20 cellular contexts compared by ENCODE assay signal in the genomic region with DNA sequence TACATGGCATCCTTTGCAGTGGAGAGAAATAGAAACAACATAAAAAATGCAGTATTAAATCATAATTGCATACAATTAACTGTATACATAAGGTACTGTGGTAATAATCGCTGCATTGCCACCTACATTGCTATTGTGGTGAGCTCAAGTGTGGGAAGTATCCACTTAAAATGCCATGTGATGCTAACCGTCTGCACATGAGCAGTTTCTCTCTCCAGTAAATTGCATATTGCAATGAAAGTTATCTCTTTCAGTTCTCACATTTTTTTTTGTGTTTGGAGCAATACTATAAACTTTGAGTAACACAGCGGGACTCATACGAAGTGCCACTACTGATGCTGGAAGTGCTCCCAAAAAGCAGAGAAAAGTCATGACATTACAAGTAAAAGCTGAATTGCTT. TPM values are rescaled to one million over a fixed set of nuclear protein-coding genes. Genes with fewer than 3 reads are reported as not detected.
DNase-seq lines count a peak whose midpoint lies in the region; TF ChIP-seq lines count a peak whose summit lies in the region.
"Had no signal": no experiment of that assay in that cellular context is flagged by ENCODE, and none has a peak within 500 bp of the region (broad histone marks: within the 10 kb centered on the region; RNA-seq: fewer than 3 reads in every experiment).

No MANE protein-coding gene starts in this region.

- H3K9me3 Mint-ChIP-seq in mesothelial cell of epicardium = peaks cover 42% of the 10 kb centered on the region

- H3K27me3 Mint-ChIP-seq in mesothelial cell of epicardium (ENCODE audit: low read depth) = no peaks in the 10 kb centered on the region
- H3K27me3 Mint-ChIP-seq: CD4-positive, alpha-beta T cell had no signal

- peaks cover 23% of the 10 kb centered on the region for H3K36me3 Mint-ChIP-seq in mesothelial cell of epicardium

- peak in 2 of 3 experiments; percentile 6 to 11 for DNase-seq in NCI-H1417 (lab: John Stamatoyannopoulos, UW)
- DNase-seq in NCI-H1417 treated with DMSO at 0.1 percent for 48 hours (lab: John Stamatoyannopoulos, UW) = no peak
- DNase-seq in NCI-H1436 (lab: John Stamatoyannopoulos, UW) = peak; percentile 31
- DNase-seq in NCI-H510A treated with DMSO at 0.1 percent for 48 hours (lab: John Stamatoyannopoulos, UW) = peak; percentile 65
- no peak for DNase-seq in mesothelial cell of epicardium (ENCODE audit: low spot score in 2 of 2, unreplicated experiment in 2 of 2)
- DNase-seq in iPS-NIHi11 (ENCODE audit: low spot score) = no peak
- no peak for DNase-seq in posterior cingulate gyrus
- DNase-seq in ACHN = no peak
- DNase-seq: BE2C; Caco-2; CD4-positive, alpha-beta T cell; DND-41; H7; HFFc6; NCI-H1048; NCI-H1694; NCI-H2171 treated with DMSO at 0.1 percent for 48 hours; NCI-H446; SJCRH30 had no signal

- intact Hi-C loops in posterior cingulate gyrus (cut with DNase I) = no loop called here

- H3K4me1 Mint-ChIP-seq in mesothelial cell of epicardium = peaks cover 24% of the 10 kb centered on the region

- peak overlapping the region; percentile 10 for H3K27ac Mint-ChIP-seq in mesothelial cell of epicardium
- H3K27ac Mint-ChIP-seq: CD4-positive, alpha-beta T cell; HFFc6; T-helper 1 cell treated with Interleukin-12 subunit alpha and Interleukin-12 subunit beta and Interleukin-4 antibody, amounts not matched to agents 30 μg/mL and 1 μg/mL, for 36 hours had no signal

- in situ Hi-C loops in ACHN (cut with HindIII; ENCODE audit: low pct_ligation_motif_present, low pct_unique_long_range_greater_than_20kb, low sequenced_read_pairs) = no loop called here

- no peak for TF ChIP-seq CTCF in mesothelial cell of epicardium (IDR thresholded peaks at IDR 0.05; ENCODE audit: unreplicated experiment)

- no peak overlapping the region for H3K4me3 Mint-ChIP-seq in mesothelial cell of epicardium
- H3K4me3 Mint-ChIP-seq: CD4-positive, alpha-beta T cell; HFFc6; T-helper 1 cell treated with Interleukin-12 subunit alpha and Interleukin-12 subunit beta and Interleukin-4 antibody, amounts not matched to agents 30 μg/mL and 1 μg/mL, for 36 hours had no signal

RNA-seq across cellular contexts. Expression of a gene that starts 38.5 kb away (rescaled TPM):
- 9.1 to 11.4 TPM (median 9.1 TPM) in 3 replicates for total RNA-seq in mesothelial cell of epicardium

Comparison
In these comparisons a context has a peak if more than half of its experiments do, and no peak if none do; other contexts are left out.
1. DNase-seq: peak in NCI-H1417 (2 of 3), NCI-H1436 (single experiment) and NCI-H510A treated with DMSO at 0.1 percent for 48 hours (single experiment); none in NCI-H1417 treated with DMSO at 0.1 percent for 48 hours (single experiment), mesothelial cell of epicardium (0 of 2), iPS-NIHi11 (single experiment), posterior cingulate gyrus (0 of 10) and ACHN (single experiment).